In genomic region chr5:132095077-132095744, GRCh38 we compare ENCODE assay signal across 13 cellular contexts. TPM values are rescaled to one million over a fixed set of nuclear protein-coding genes. Genes with fewer than 3 reads are reported as not detected.
A peak's percentile ranks its signal among the peaks of the same experiment; 100 is the strongest.
DNase-seq lines count a peak whose midpoint lies in the region; ATAC-seq and TF ChIP-seq lines count a peak whose summit lies in the region.
"Had no signal": no experiment of that assay in that cellular context is flagged by ENCODE, and none has a peak within 500 bp of the region (broad histone marks: within the 10 kb centered on the region; RNA-seq: fewer than 3 reads in every experiment).

No MANE protein-coding gene starts in this region.

- H3K4me3 ChIP-seq in AG04450 (ENCODE audit: low read depth, low read length), result no peak overlapping the region
- H3K4me3 ChIP-seq in GM23248, result no peak overlapping the region
- no peak overlapping the region for H3K4me3 ChIP-seq in lower lobe of right lung
- H3K4me3 ChIP-seq: sigmoid colon had no signal

- H4K20me1 ChIP-seq in GM23248 (ENCODE audit: insufficient read depth), result no peaks in the 10 kb centered on the region

- peak overlapping the region; percentile 34 for H3K4me3 Mint-ChIP-seq in activated naive CD8-positive, alpha-beta T cell treated with anti-CD3 and anti-CD28 coated beads, Interleukin-2, amount 50 U/mL, for 24 hours
- H3K4me3 Mint-ChIP-seq in naive thymus-derived CD8-positive, alpha-beta T cell, result no peak overlapping the region

- H3K27me3 ChIP-seq in AG04450 (ENCODE audit: control insufficient read depth, insufficient read depth, low read length) (no peaks in the 10 kb centered on the region), GM23248 (replicated peaks; ENCODE audit: insufficient read depth) (no peaks in the 10 kb centered on the region), lower lobe of right lung (ENCODE audit: low read depth) (no peaks in the 10 kb centered on the region)
- H3K27me3 ChIP-seq: sigmoid colon had no signal

- H3K4me2 ChIP-seq in GM23248 (ENCODE audit: unreplicated experiment), result peak overlapping the region; percentile 73

- no peaks in the 10 kb centered on the region for H3K79me2 ChIP-seq in GM23248 (ENCODE audit: insufficient read depth)

- peaks cover 9% of the 10 kb centered on the region for H3K36me3 Mint-ChIP-seq in activated naive CD8-positive, alpha-beta T cell treated with anti-CD3 and anti-CD28 coated beads, Interleukin-2, amount 50 U/mL, for 24 hours (ENCODE audit: low read depth)
- no peaks in the 10 kb centered on the region for H3K36me3 Mint-ChIP-seq in naive thymus-derived CD8-positive, alpha-beta T cell

- H3K4me1 ChIP-seq in GM23248 (ENCODE audit: insufficient read depth), result peaks cover 48% of the 10 kb centered on the region
- H3K4me1 ChIP-seq in lower lobe of right lung, result peaks cover 14% of the 10 kb centered on the region
- H3K4me1 ChIP-seq: sigmoid colon had no signal

- DNase-seq in AG04450 (ENCODE audit: low read depth, low spot score), result no peak
- DNase-seq in GM23248, result no peak
- peak; percentile 57 for DNase-seq in activated naive CD8-positive, alpha-beta T cell treated with anti-CD3 and anti-CD28 coated beads, Interleukin-2, amount 50 U/mL, for 24 hours
- DNase-seq in lower lobe of right lung, result peak; percentile 41
- no peak for DNase-seq in NCI-H1930 (lab: John Stamatoyannopoulos, UW)
- DNase-seq in hippocampal formation (lab: John Stamatoyannopoulos, UW), result no peak
- DNase-seq in naive thymus-derived CD8-positive, alpha-beta T cell, result no peak
- DNase-seq in NCI-H2196 (lab: John Stamatoyannopoulos, UW; ENCODE audit: unreplicated experiment), result no peak
- DNase-seq: sigmoid colon had no signal

- H3K36me3 ChIP-seq in GM23248 (ENCODE audit: low read depth) (no peaks in the 10 kb centered on the region), lower lobe of right lung (no peaks in the 10 kb centered on the region)
- H3K36me3 ChIP-seq: sigmoid colon had no signal

- H3F3A ChIP-seq in GM23248 (ENCODE audit: insufficient read depth), result peaks cover 37% of the 10 kb centered on the region

- H3K27ac Mint-ChIP-seq in activated naive CD8-positive, alpha-beta T cell treated with anti-CD3 and anti-CD28 coated beads, Interleukin-2, amount 50 U/mL, for 24 hours, result peak overlapping the region; percentile 86
- no peak overlapping the region for H3K27ac Mint-ChIP-seq in naive thymus-derived CD8-positive, alpha-beta T cell
- H3K27ac Mint-ChIP-seq: activated naive CD4-positive, alpha-beta T cell treated with anti-CD3 and anti-CD28 coated beads, Interleukin-2, amount 50 U/mL, for 72 hours had no signal

- H3K9ac ChIP-seq in GM23248, result peak overlapping the region; percentile 76

- CTCF ChIA-PET in AG04450 (lab: Charles Lee), result interaction anchor here (0.7 to 1.5 kb wide), 2 partner anchors 95 to 506 kb away, joined by 3 read pairs; no protein-coding TSS in a partner anchor

- H3K27ac ChIP-seq in AG04450 (ENCODE audit: low read depth, low read length), result peak overlapping the region; percentile 94
- H3K27ac ChIP-seq in GM23248, result peak overlapping the region; percentile 94
- H3K27ac ChIP-seq in lower lobe of right lung, result no peak overlapping the region
- H3K27ac ChIP-seq: sigmoid colon had no signal

- TF ChIP-seq CTCF in AG04450 (IDR thresholded peaks at IDR 0.05; ENCODE audit: low read depth, low read length) (no peak), lower lobe of right lung (IDR thresholded peaks at IDR 0.05) (no peak)

- 59 to 62% methylated on average over 5 of the region's 5 CpGs for WGBS in GM23248 (ENCODE audit: low coverage in 1 of 2, low lambda C conversion rate in 2 of 2, missing lambda C conversion rate in 2 of 2), 2 experiments

- H3K9me2 ChIP-seq in GM23248 (ENCODE audit: insufficient read depth), result no peaks in the 10 kb centered on the region

- peaks cover 75% of the 10 kb centered on the region for H3K4me1 Mint-ChIP-seq in activated naive CD8-positive, alpha-beta T cell treated with anti-CD3 and anti-CD28 coated beads, Interleukin-2, amount 50 U/mL, for 24 hours
- peaks cover 8 to 33% (median 11%) of the 10 kb centered on the region in 4 donors for H3K4me1 Mint-ChIP-seq in naive thymus-derived CD8-positive, alpha-beta T cell
- H3K4me1 Mint-ChIP-seq: H9 had no signal

- H2AFZ ChIP-seq in GM23248, result no peak overlapping the region

- in situ Hi-C loops in GM23248 (cut with MboI), result no loop called here

- POLR2A ChIA-PET in AG04450 (lab: Yijun Ruan, JAX), result interaction anchor here (0.5 to 1.3 kb wide), 3 partner anchors 9 to 113 kb away, joined by 3 to 5 read pairs (median 5); no protein-coding TSS in a partner anchor
- POLR2A ChIA-PET in naive thymus-derived CD8-positive, alpha-beta T cell (lab: Charles Lee), result no interaction called here

- intact Hi-C loops in lower lobe of right lung (cut with DNase I), result no loop called here

- H3K9me3 ChIP-seq in AG04450 (ENCODE audit: control insufficient read depth, insufficient read depth, low read length) (no peaks in the 10 kb centered on the region), GM23248 (ENCODE audit: low read depth) (no peaks in the 10 kb centered on the region), lower lobe of right lung (no peaks in the 10 kb centered on the region)
- H3K9me3 ChIP-seq: sigmoid colon had no signal

- no peaks in the 10 kb centered on the region for H3K9me3 Mint-ChIP-seq in activated naive CD8-positive, alpha-beta T cell treated with anti-CD3 and anti-CD28 coated beads, Interleukin-2, amount 50 U/mL, for 24 hours
- H3K9me3 Mint-ChIP-seq in naive thymus-derived CD8-positive, alpha-beta T cell, result no peaks in the 10 kb centered on the region
- H3K9me3 Mint-ChIP-seq: H9 had no signal

- peak; percentile 2 for ATAC-seq in activated naive CD8-positive, alpha-beta T cell treated with anti-CD3 and anti-CD28 coated beads, Interleukin-2, amount 50 U/mL, for 24 hours
- ATAC-seq in lower lobe of right lung, result peak; percentile 28 to 46
- no peak for ATAC-seq in naive thymus-derived CD8-positive, alpha-beta T cell

- peaks cover 4% of the 10 kb centered on the region for H3K27me3 Mint-ChIP-seq in activated naive CD8-positive, alpha-beta T cell treated with anti-CD3 and anti-CD28 coated beads, Interleukin-2, amount 50 U/mL, for 24 hours
- H3K27me3 Mint-ChIP-seq in naive thymus-derived CD8-positive, alpha-beta T cell, result peaks cover 0 to 4% (median 0%) of the 10 kb centered on the region in 5 donors

RNA-seq across cellular contexts. Expression of gene CSF2, which starts 21.6 kb away (rescaled TPM):
- polyA plus RNA-seq in AG04450 (2011; rRNA removed) (not detected in 2 replicates), GM23248 (2016; fragmentation: Nextera tagmentation; extraction: Ambion mirVana) (not detected in 2 replicates)
- not detected in 2 replicates for polyA minus RNA-seq in AG04450 (2011; rRNA and poly(A)+ RNA removed)
- total RNA-seq in GM23248 (2014; rRNA removed; shearing (Covaris generic)), result not detected in 2 replicates
- 3.9 TPM for total RNA-seq in lower lobe of right lung
- total RNA-seq in naive thymus-derived CD8-positive, alpha-beta T cell, result not detected
- not detected for polyA plus RNA-seq in naive thymus-derived CD8-positive, alpha-beta T cell
- total RNA-seq: H9, mucosa of gallbladder, sigmoid colon, urinary bladder had no signal
- polyA plus RNA-seq: urinary bladder had no signal

RNA-seq across cellular contexts. Expression of gene IL3, which starts 34.8 kb away (rescaled TPM):
- polyA plus RNA-seq in AG04450 (2011; rRNA removed) (not detected in 2 replicates), GM23248 (2016; fragmentation: Nextera tagmentation; extraction: Ambion mirVana) (not detected in 2 replicates)
- polyA minus RNA-seq in AG04450 (2011; rRNA and poly(A)+ RNA removed), result not detected in 2 replicates
- total RNA-seq in GM23248 (2014; rRNA removed; shearing (Covaris generic)), result not detected in 2 replicates
- not detected for total RNA-seq in lower lobe of right lung
- not detected for total RNA-seq in naive thymus-derived CD8-positive, alpha-beta T cell
- not detected for polyA plus RNA-seq in naive thymus-derived CD8-positive, alpha-beta T cell
- total RNA-seq: H9, mucosa of gallbladder, sigmoid colon, urinary bladder had no signal
- polyA plus RNA-seq: sigmoid colon, urinary bladder had no signal

Comparison
In these comparisons a context has a peak if more than half of its experiments do, and no peak if none do; other contexts are left out.
1. DNase-seq: peak in activated naive CD8-positive, alpha-beta T cell treated with anti-CD3 and anti-CD28 coated beads, Interleukin-2, amount 50 U/mL, for 24 hours (single experiment) and lower lobe of right lung (single experiment); none in AG04450 (single experiment), GM23248 (single experiment), NCI-H1930 (0 of 2), hippocampal formation (0 of 2), naive thymus-derived CD8-positive, alpha-beta T cell (0 of 10) and NCI-H2196 (single experiment).
2. ATAC-seq: peak in activated naive CD8-positive, alpha-beta T cell treated with anti-CD3 and anti-CD28 coated beads, Interleukin-2, amount 50 U/mL, for 24 hours (single experiment) and lower lobe of right lung (2 of 2); none in naive thymus-derived CD8-positive, alpha-beta T cell (0 of 2).